Comparison of ENCODE assay signal across 8 cellular contexts in the genomic region with DNA sequence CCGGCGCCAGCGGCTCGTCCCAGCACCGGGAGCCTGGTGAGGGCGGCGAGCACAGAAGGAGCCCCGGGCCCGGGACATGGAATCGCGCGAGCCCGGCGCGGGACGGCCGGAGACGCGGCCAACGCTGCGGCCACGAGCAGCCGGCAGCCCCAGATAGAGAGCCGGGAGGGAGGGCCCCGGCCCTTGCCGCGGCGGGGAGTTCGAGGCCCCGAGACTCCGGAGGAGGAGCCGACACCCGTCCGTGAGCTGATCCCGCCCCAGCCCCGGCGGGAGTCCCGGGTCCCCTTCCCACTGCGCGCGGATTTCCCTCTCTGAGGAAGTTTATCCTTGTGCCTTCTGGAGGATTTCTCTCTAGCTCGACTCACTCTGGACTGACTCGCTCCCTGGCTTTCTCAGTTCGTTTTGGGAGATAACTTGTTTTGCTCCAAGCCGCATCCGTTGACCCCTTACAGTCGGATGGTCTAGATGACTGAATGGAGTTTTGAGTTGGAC. TPM values are rescaled to one million over a fixed set of nuclear protein-coding genes. Genes with fewer than 3 reads are reported as not detected.
DNase-seq lines count a peak whose midpoint lies in the region; ATAC-seq and TF ChIP-seq lines count a peak whose summit lies in the region.

No MANE protein-coding gene starts in this region.

- peaks cover 8 to 13% of the 10 kb centered on the region in 2 donors for H3K4me1 ChIP-seq in neuronal stem cell (ENCODE audit: control insufficient read depth in 2 of 2, insufficient read depth in 1 of 2, low read depth in 1 of 2, low read length in 2 of 2)

- H4K8ac ChIP-seq in neuronal stem cell (ENCODE audit: low read depth, low read length) = no peak overlapping the region

- H3K4ac ChIP-seq in neuronal stem cell (ENCODE audit: low read length) = no peak overlapping the region

- H3K36me3 ChIP-seq in neuronal stem cell (replicated peaks in 1 of 2; ENCODE audit: control insufficient read depth in 2 of 2, insufficient read depth in 2 of 2, low read length in 2 of 2) = peaks cover 0 to 7% of the 10 kb centered on the region in 2 donors

- H2BK15ac ChIP-seq in neuronal stem cell (ENCODE audit: low read length) = no peak overlapping the region

- H3K27me3 ChIP-seq in neuronal stem cell (ENCODE audit: control insufficient read depth in 3 of 3, insufficient read depth in 3 of 3, low read depth in 1 of 3, low read length in 3 of 3) = no peaks in the 10 kb centered on the region

- peaks cover 37% of the 10 kb centered on the region for H3K36me3 Mint-ChIP-seq in Calu3 (ENCODE audit: insufficient read depth, unreplicated experiment)

- peak; percentile 24 for ATAC-seq in GM21526 (IDR thresholded peaks at IDR 0.05; ENCODE audit: low FRiP score, unreplicated experiment)
- no peak for ATAC-seq in HG03571 (IDR thresholded peaks at IDR 0.05; ENCODE audit: unreplicated experiment)

- no peaks in the 10 kb centered on the region for H3K9me3 Mint-ChIP-seq in Calu3 (ENCODE audit: low read depth, unreplicated experiment)

- no CpG with 5 or more reads among the region's 47 CpGs for WGBS in neuronal stem cell (ENCODE audit: extremely low coverage in 2 of 2, insufficient read length in 2 of 2, insufficient replicate concordance in 1 of 2), 2 donors

- no peak overlapping the region for H3K14ac ChIP-seq in neuronal stem cell (ENCODE audit: low read length)

- H3K18ac ChIP-seq in neuronal stem cell (ENCODE audit: low read length) = peak overlapping the region; percentile 96

- no peak overlapping the region for H2AK5ac ChIP-seq in neuronal stem cell (ENCODE audit: low read depth, low read length)

- peak overlapping the region; percentile 86 for H3K27ac ChIP-seq in neuronal stem cell (replicated peaks; ENCODE audit: low read length)

- peak overlapping the region; percentile 85 for H3K4me2 ChIP-seq in neuronal stem cell (ENCODE audit: insufficient read depth, low read length, poor library complexity, severe bottlenecking)

- TF ChIP-seq CTCF in Calu3 (IDR thresholded peaks at IDR 0.05; ENCODE audit: unreplicated experiment) (no peak), fibroblast of villous mesenchyme (IDR thresholded peaks at IDR 0.05; ENCODE audit: insufficient read depth, low read depth, low read length) (no peak)

- peak overlapping the region; percentile 71 for H3K23ac ChIP-seq in neuronal stem cell (ENCODE audit: low read depth, low read length, poor library complexity)

- BruUV-seq in Calu3 (replicated peaks; lab: Mats Ljungman, UMichigan) = no TSS peak

- no peaks in the 10 kb centered on the region for H3K27me3 Mint-ChIP-seq in Calu3 (ENCODE audit: unreplicated experiment)

- H2BK5ac ChIP-seq in neuronal stem cell (ENCODE audit: low read length) = peak overlapping the region; percentile 79

- no peak overlapping the region for H2BK120ac ChIP-seq in neuronal stem cell (ENCODE audit: low read depth, low read length)

- CTCF ChIA-PET in Calu3 (lab: Charles Lee) = interaction anchor here (0.6 to 1.8 kb wide), 3 partner anchors 15 to 54 kb away, joined by 4 to 5 read pairs (median 5); no protein-coding TSS in a partner anchor

- H3K79me1 ChIP-seq in neuronal stem cell (ENCODE audit: low read depth, low read length) = no peaks in the 10 kb centered on the region

- peaks cover 12% of the 10 kb centered on the region for H3K4me1 Mint-ChIP-seq in Calu3 (ENCODE audit: low read depth, unreplicated experiment)

- DNase-seq in Calu3 = no peak
- peak; percentile 45 for DNase-seq in LHCN-M2 (ENCODE audit: low read depth)
- peak; percentile 73 for DNase-seq in activated CD8-positive, alpha-beta memory T cell treated with anti-CD3 and anti-CD28 coated beads, Interleukin-2, amount 50 U/mL, for 48 hours
- DNase-seq in fibroblast of villous mesenchyme (ENCODE audit: low read depth) = peak; percentile 31
- no peak for DNase-seq in neuronal stem cell (ENCODE audit: low spot score)
- no peak for DNase-seq in NOMO-1 (lab: John Stamatoyannopoulos, UW; ENCODE audit: unreplicated experiment in 2 of 2)

- peak overlapping the region; percentile 87 for H3K27ac Mint-ChIP-seq in Calu3 (ENCODE audit: unreplicated experiment)

- H3K9ac ChIP-seq in neuronal stem cell (ENCODE audit: low read depth, low read length, poor library complexity) = peak overlapping the region; percentile 82

- H3K4me3 Mint-ChIP-seq in Calu3 (ENCODE audit: low read depth, unreplicated experiment) = peak overlapping the region; percentile 93

- intact Hi-C loops in Calu3 (cut with micrococcal nuclease; ENCODE audit: unreplicated experiment) = loop anchor here (2.0 to 10.0 kb wide), 3 partner anchors 96 to 348 kb away; no protein-coding TSS in a partner anchor

- peak overlapping the region; percentile 98 for H2AFZ ChIP-seq in neuronal stem cell (ENCODE audit: low read length)

- peak overlapping the region; percentile 52 for H2BK12ac ChIP-seq in neuronal stem cell (ENCODE audit: low read length)

- H3K4me3 ChIP-seq in fibroblast of villous mesenchyme (ENCODE audit: low read depth, low read length) (peak overlapping the region; percentile 96), neuronal stem cell (ENCODE audit: low read length in 2 of 2) (peak overlapping the region; percentile 88 to 91)

- H4K91ac ChIP-seq in neuronal stem cell (ENCODE audit: low read depth, low read length, poor library complexity) = no peak overlapping the region

- H3K9me3 ChIP-seq in neuronal stem cell (replicated peaks in 1 of 2; ENCODE audit: control insufficient read depth in 2 of 2, insufficient read depth in 1 of 2, low read depth in 1 of 2, low read length in 2 of 2) = no peaks in the 10 kb centered on the region

RNA-seq across cellular contexts. Expression of a gene that starts 0.5 kb away (rescaled TPM):
- total RNA-seq in Calu3 (2022) (50.0 and 55.2 TPM in 2 replicates), LHCN-M2 (2014; rRNA removed) (66.1 and 72.2 TPM in 2 replicates), fibroblast of villous mesenchyme (124 and 143 TPM in 2 replicates)
- polyA plus RNA-seq in LHCN-M2 (2012) = 24.9 TPM
- polyA plus RNA-seq in neuronal stem cell (2013, experiment 1 of 2) = 12.7 TPM
- 13.1 TPM for polyA plus RNA-seq in neuronal stem cell (2013, experiment 2 of 2)

RNA-seq across cellular contexts. Expression of a gene that starts 11.6 kb away (rescaled TPM):
- total RNA-seq in Calu3 (2022) (4.9 and 5.9 TPM in 2 replicates), LHCN-M2 (2014; rRNA removed) (5.5 and 10.0 TPM in 2 replicates), fibroblast of villous mesenchyme (7.4 and 10.8 TPM in 2 replicates)
- 7.7 TPM for polyA plus RNA-seq in LHCN-M2 (2012)
- polyA plus RNA-seq in neuronal stem cell (2013, experiment 1 of 2) = 12.2 TPM
- 12.1 TPM for polyA plus RNA-seq in neuronal stem cell (2013, experiment 2 of 2)

Comparison
In these comparisons a context has a peak if more than half of its experiments do, and no peak if none do; other contexts are left out.
1. DNase-seq: peak in LHCN-M2 (single experiment), activated CD8-positive, alpha-beta memory T cell treated with anti-CD3 and anti-CD28 coated beads, Interleukin-2, amount 50 U/mL, for 48 hours (single experiment) and fibroblast of villous mesenchyme (single experiment); none in Calu3 (single experiment), neuronal stem cell (single experiment) and NOMO-1 (0 of 2).